ENCODE assay signal across 9 cellular contexts in the genomic region with DNA sequence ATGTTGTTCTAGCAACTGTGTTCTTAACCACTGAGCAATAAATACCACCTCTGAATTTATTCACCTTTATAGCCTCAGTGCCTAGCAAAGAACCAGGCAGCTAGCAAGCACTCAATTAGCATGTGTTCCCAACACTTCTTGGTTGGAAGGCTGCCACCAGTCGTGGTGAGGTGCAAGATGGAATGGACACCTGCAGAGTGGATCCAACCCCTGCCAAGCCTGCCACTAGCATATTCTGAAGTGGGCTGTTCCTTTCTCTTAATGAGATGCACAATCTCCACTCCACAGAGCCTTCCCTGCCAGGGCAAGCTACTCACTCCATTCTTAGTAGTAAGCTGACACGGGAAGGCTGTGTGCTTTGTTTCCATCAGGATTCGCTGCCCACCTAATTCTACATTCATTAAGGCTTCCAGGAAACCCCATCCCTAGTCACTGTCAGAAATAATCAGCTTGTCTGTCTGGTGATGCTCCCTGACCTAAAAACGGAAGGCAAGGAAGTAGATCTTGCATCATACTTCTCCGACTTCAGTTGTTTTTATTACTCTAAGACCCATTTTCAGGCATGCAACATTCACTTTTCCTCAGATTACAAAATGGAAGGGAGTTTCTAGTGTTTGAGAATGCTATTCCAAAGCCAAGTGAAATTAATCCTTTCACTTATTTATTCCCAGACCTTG.
DNase-seq lines count a peak whose midpoint lies in the region; ATAC-seq, FAIRE-seq and TF ChIP-seq lines count a peak whose summit lies in the region.
"Had no signal": no experiment of that assay in that cellular context is flagged by ENCODE, and none has a peak within 500 bp of the region (broad histone marks: within the 10 kb centered on the region; RNA-seq: fewer than 3 reads in every experiment).

No MANE protein-coding gene starts in this region.

- DNase-seq in DMS53 treated with DMSO at 0.1 percent for 48 hours (lab: John Stamatoyannopoulos, UW; ENCODE audit: unreplicated experiment) (peak; percentile 15), NCI-H128 (lab: John Stamatoyannopoulos, UW; ENCODE audit: unreplicated experiment) (peak; percentile 81), midbrain (lab: John Stamatoyannopoulos, UW) (peak; percentile 30), pancreas (no peak), HAP-1 (ENCODE audit: low spot score in 2 of 2) (no peak), CD1c-positive myeloid dendritic cell (ENCODE audit: extremely low spot score) (no peak)
- DNase-seq: central memory CD4-positive, alpha-beta T cell; SHP77 treated with DMSO at 0.1 percent for 48 hours had no signal

- H3K36me3 ChIP-seq in pancreas (no peaks in the 10 kb centered on the region), HAP-1 (replicated peaks) (no peaks in the 10 kb centered on the region)

- H3K9me3 ChIP-seq in pancreas (no peaks in the 10 kb centered on the region), HAP-1 (no peaks in the 10 kb centered on the region)

- TF ChIP-seq CTCF in pancreas (IDR thresholded peaks at IDR 0.05) = no peak

- H3K4me3 ChIP-seq in pancreas = no peak overlapping the region
- H3K4me3 ChIP-seq in HAP-1 = no peak overlapping the region

- intact Hi-C loops in pancreas (cut with DNase I) = no loop called here

- no peak overlapping the region for H3K27ac ChIP-seq in pancreas

- WGBS in pancreas, 2 donors = 51 to 57% methylated on average over 5 of the region's 5 CpGs

- in situ Hi-C loops in HAP-1 (cut with MboI; ENCODE audit: low sequenced_read_pairs) = no loop called here

- no peak for ATAC-seq in pancreas

- H3K4me1 ChIP-seq in pancreas = no peaks in the 10 kb centered on the region
- no peaks in the 10 kb centered on the region for H3K4me1 ChIP-seq in HAP-1

- no peaks in the 10 kb centered on the region for H3K27me3 ChIP-seq in pancreas
- H3K27me3 ChIP-seq in HAP-1 (ENCODE audit: low read depth) = no peaks in the 10 kb centered on the region

- no peak for FAIRE-seq in pancreas (lab: Jason Lieb, UNC)

TF ChIP-seq in PFSK-1, 5 proteins besides CTCF, POLR2A, EP300 and RAD21:
- TF ChIP-seq TAF1 (IDR thresholded peaks at IDR 0.05; ENCODE audit: borderline replicate concordance, insufficient read depth, low read length) (no peak), SIN3A (IDR thresholded peaks at IDR 0.05; ENCODE audit: borderline replicate concordance, insufficient read depth, low read length) (0 out of 2 replicates have a peak, but pooled peaks have one; percentile 64), FOXP2 (optimal IDR thresholded peaks at IDR 0.05; ENCODE audit: borderline replicate concordance, extremely low read depth, extremely low read length, insufficient read depth) (no peak), POLR2AphosphoS5 (IDR thresholded peaks at IDR 0.05; ENCODE audit: low read depth, low read length) (no peak; the same call in 1 of the 2 replicates), REST (IDR thresholded peaks at IDR 0.05; ENCODE audit: insufficient read depth in 1 of 2, low read depth in 2 of 2, low read length in 2 of 2) (peak in 1 of 2 experiments; percentile 73; a peak in 2 of 4 replicates)
TF ChIP-seq in PFSK-1: peak in this region for 2.

Comparison
In these comparisons a context has a peak if more than half of its experiments do, and no peak if none do; other contexts are left out.
1. DNase-seq: peak in DMS53 treated with DMSO at 0.1 percent for 48 hours (single experiment), NCI-H128 (single experiment) and midbrain (single experiment); none in pancreas (0 of 6), HAP-1 (0 of 2) and CD1c-positive myeloid dendritic cell (single experiment).